Comparison of ENCODE assay signal across 16 cellular contexts in the genomic region with DNA sequence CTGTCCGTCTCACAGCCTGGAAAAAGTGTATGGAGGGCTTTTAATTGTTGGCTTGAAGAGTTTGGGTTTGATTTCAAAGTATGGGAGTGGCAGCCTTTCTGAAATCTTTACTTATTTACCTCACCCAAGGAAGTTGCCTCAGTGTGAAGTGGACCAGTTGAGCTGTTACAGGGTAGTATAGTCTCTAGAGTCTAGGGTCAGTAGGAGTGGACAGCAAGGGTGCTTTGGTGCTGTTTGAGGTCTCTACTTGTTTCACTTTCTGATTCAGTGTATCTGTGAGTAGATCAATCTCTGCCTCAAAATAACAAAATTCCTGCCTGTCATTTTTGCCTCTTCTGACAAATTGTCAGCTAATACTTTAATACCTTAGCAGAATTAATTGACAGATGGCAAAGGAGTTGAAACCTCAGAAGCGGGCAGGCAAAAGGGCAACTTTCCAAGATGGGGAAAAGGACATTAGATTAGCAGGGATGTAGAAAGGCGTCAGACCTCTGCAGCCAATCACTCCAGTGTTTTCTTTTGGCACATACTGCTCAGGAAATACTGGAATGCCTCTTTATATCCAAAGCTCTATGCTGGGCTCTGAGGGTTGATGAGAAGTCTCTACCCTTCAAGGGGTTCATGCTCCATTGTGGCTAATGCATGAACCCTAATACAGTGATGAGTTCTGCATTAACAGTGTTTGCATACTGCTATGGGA. TPM values are rescaled to one million over a fixed set of nuclear protein-coding genes. Genes with fewer than 3 reads are reported as not detected.
DNase-seq lines count a peak whose midpoint lies in the region; TF ChIP-seq lines count a peak whose summit lies in the region.
"Had no signal": no experiment of that assay in that cellular context is flagged by ENCODE, and none has a peak within 500 bp of the region (broad histone marks: within the 10 kb centered on the region; RNA-seq: fewer than 3 reads in every experiment).

No MANE protein-coding gene starts in this region.

- H3K4me1 Mint-ChIP-seq in T-helper 1 cell treated with Interleukin-12 subunit alpha and Interleukin-12 subunit beta and Interleukin-4 antibody, amounts not matched to agents 30 μg/mL and 1 μg/mL, for 36 hours (ENCODE audit: low read depth): peaks cover 50% of the 10 kb centered on the region

- H3K9me3 ChIP-seq in esophagus squamous epithelium: no peaks in the 10 kb centered on the region
- no peaks in the 10 kb centered on the region for H3K9me3 ChIP-seq in neutrophil
- H3K9me3 ChIP-seq: gastrocnemius medialis, prostate gland had no signal

- peaks cover 24% of the 10 kb centered on the region for H3K36me3 Mint-ChIP-seq in T-helper 1 cell treated with Interleukin-12 subunit alpha and Interleukin-12 subunit beta and Interleukin-4 antibody, amounts not matched to agents 30 μg/mL and 1 μg/mL, for 36 hours (ENCODE audit: low read depth)

- H3K36me3 ChIP-seq in esophagus squamous epithelium (peaks cover 0 to 66% (median 15%) of the 10 kb centered on the region in 3 donors), neutrophil (peaks cover 33% of the 10 kb centered on the region)

- peak overlapping the region; percentile 47 for H3K27ac Mint-ChIP-seq in T-helper 1 cell treated with Interleukin-12 subunit alpha and Interleukin-12 subunit beta and Interleukin-4 antibody, amounts not matched to agents 30 μg/mL and 1 μg/mL, for 36 hours

- TF ChIP-seq POLR2A in esophagus squamous epithelium (IDR thresholded peaks at IDR 0.05): no peak

- peak overlapping the region; percentile 21 for H3K4me3 Mint-ChIP-seq in T-helper 1 cell treated with Interleukin-12 subunit alpha and Interleukin-12 subunit beta and Interleukin-4 antibody, amounts not matched to agents 30 μg/mL and 1 μg/mL, for 36 hours

- H3K27me3 ChIP-seq in esophagus squamous epithelium (no peaks in the 10 kb centered on the region), neutrophil (no peaks in the 10 kb centered on the region)
- H3K27me3 ChIP-seq: gastrocnemius medialis had no signal

- no peaks in the 10 kb centered on the region for H3K27me3 Mint-ChIP-seq in T-helper 1 cell treated with Interleukin-12 subunit alpha and Interleukin-12 subunit beta and Interleukin-4 antibody, amounts not matched to agents 30 μg/mL and 1 μg/mL, for 36 hours (ENCODE audit: low read depth)

- intact Hi-C loops in esophagus squamous epithelium (cut with DNase I): no loop called here

- 56 to 76% methylated on average over 3 of the region's 3 CpGs for WGBS in esophagus squamous epithelium, 2 donors

- no peaks in the 10 kb centered on the region for H3K9me3 Mint-ChIP-seq in T-helper 1 cell treated with Interleukin-12 subunit alpha and Interleukin-12 subunit beta and Interleukin-4 antibody, amounts not matched to agents 30 μg/mL and 1 μg/mL, for 36 hours

- peak overlapping the region in 2 of 4 donors; percentile 30 to 45 for H3K27ac ChIP-seq in esophagus squamous epithelium
- peak overlapping the region; percentile 83 for H3K27ac ChIP-seq in neutrophil
- H3K27ac ChIP-seq: 22Rv1, gastrocnemius medialis, prostate gland had no signal

- TF ChIP-seq CTCF in esophagus squamous epithelium (IDR thresholded peaks at IDR 0.05) (no peak), neutrophil (IDR thresholded peaks at IDR 0.05) (no peak)

- H3K4me1 ChIP-seq in esophagus squamous epithelium: peaks cover 26 to 78% (median 50%) of the 10 kb centered on the region in 3 donors
- peaks cover 76% of the 10 kb centered on the region in 2 experiments for H3K4me1 ChIP-seq in neutrophil (ENCODE audit: control insufficient read depth in 1 of 2, insufficient read depth in 1 of 2, low read depth in 1 of 2, low read length in 1 of 2)

- DNase-seq in T-helper 1 cell: no peak
- peak; percentile 47 for DNase-seq in NCI-H524 treated with DMSO at 0.1 percent for 48 hours (lab: John Stamatoyannopoulos, UW)
- DNase-seq in esophagus squamous epithelium (lab: John Stamatoyannopoulos, UW): no peak
- no peak for DNase-seq in mucosa of gallbladder (ENCODE audit: low spot score)
- no peak for DNase-seq in effector CD4-positive, alpha-beta T cell
- no peak for DNase-seq in NCI-H2171 (lab: John Stamatoyannopoulos, UW)
- DNase-seq: activated effector memory CD4-positive, alpha-beta T cell treated with anti-CD3 and anti-CD28 coated beads, Interleukin-2, amount 50 U/mL, for 16 hours; gastrocnemius medialis; mammary epithelial cell; NCI-H226; SHP77 treated with DMSO at 0.1 percent for 48 hours; stimulated activated CD4-positive, alpha-beta T cell treated with anti-CD3 and anti-CD28 coated beads, Interleukin-4, amount 100 ng/mL, for 1 hour had no signal

- H3K4me3 ChIP-seq in esophagus squamous epithelium (peak overlapping the region in 3 of 4 donors; percentile 6 to 13 (median 11)), neutrophil (ENCODE audit: low read depth in 1 of 2, low read length in 1 of 2) (peak overlapping the region; percentile 24 to 34)
- H3K4me3 ChIP-seq: gastrocnemius medialis, prostate gland had no signal

RNA-seq across cellular contexts. Expression of a gene that starts 5.9 kb away (rescaled TPM):
- total RNA-seq in esophagus squamous epithelium (100 to 1,000 TPM in 1 of 4 donors, 10 to 100 TPM in 3; 58.4 to 140 (median 84.4) TPM), mucosa of gallbladder (68.9 TPM)

RNA-seq across cellular contexts. Expression of a gene that starts 44.3 kb away (rescaled TPM):
- total RNA-seq in esophagus squamous epithelium (10 to 100 TPM; 16.6 to 20.2 (median 18.4) TPM), mucosa of gallbladder (27.0 TPM)
